Comparison of ENCODE assay signal across 20 cellular contexts in the genomic region with DNA sequence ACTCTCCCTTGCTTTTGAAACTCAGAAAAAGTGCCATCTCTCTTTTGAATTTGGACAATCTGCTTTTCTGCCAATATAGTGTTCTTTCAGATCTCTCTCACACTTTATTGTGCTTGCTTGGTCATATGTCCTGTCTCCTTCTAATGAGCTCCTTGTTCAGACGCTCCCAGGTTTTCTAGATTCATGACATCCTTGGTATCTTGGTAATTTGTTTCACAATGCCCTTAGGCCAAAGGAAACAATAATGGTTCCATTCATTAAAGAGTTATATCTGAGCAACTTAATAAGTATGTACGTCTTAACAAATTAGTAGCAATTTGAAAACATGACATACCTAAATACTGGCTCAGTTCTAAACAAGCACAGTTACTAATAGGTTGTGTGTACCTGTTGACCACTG.
DNase-seq lines count a peak whose midpoint lies in the region; ATAC-seq and TF ChIP-seq lines count a peak whose summit lies in the region.
"Had no signal": no experiment of that assay in that cellular context is flagged by ENCODE, and none has a peak within 500 bp of the region (broad histone marks: within the 10 kb centered on the region; RNA-seq: fewer than 3 reads in every experiment).

No MANE protein-coding gene starts in this region.

- ATAC-seq in omental fat pad (ENCODE audit: low FRiP score) = no peak
- ATAC-seq: A549, GM12878 had no signal

- H3K27ac ChIP-seq in A673 (ENCODE audit: low read depth, low read length, poor library complexity, severe bottlenecking) = no peak overlapping the region
- H3K27ac ChIP-seq: A549 had no signal

- TF ChIP-seq CTCF in epithelial cell of esophagus (IDR thresholded peaks at IDR 0.05; ENCODE audit: insufficient read depth, low read depth, low read length, missing control alignments) = no peak
- no peak for TF ChIP-seq CTCF in A673 (conservative IDR thresholded peaks at IDR 0.05; ENCODE audit: low read depth, low read length)
- TF ChIP-seq CTCF in omental fat pad (IDR thresholded peaks at IDR 0.05) = no peak

- intact Hi-C loops in head of caudate nucleus (cut with DNase I) (no loop called here), A673 (cut with micrococcal nuclease; ENCODE audit: unreplicated experiment) (no loop called here)

- no peaks in the 10 kb centered on the region for H3K4me1 ChIP-seq in A673 (ENCODE audit: insufficient read depth, low read length, poor library complexity, severe bottlenecking)
- H3K4me1 ChIP-seq: A549, Caco-2, HAP-1 had no signal

- no TSS peak for BruUV-seq in A673 (replicated peaks; lab: Mats Ljungman, UMichigan)

- POLR2A ChIA-PET in A673 (lab: Charles Lee; ENCODE audit: low non-redundant PET) = no interaction called here

- no peaks in the 10 kb centered on the region for H3K9me3 ChIP-seq in A673 (ENCODE audit: low read depth, low read length, poor library complexity, severe bottlenecking)
- H3K9me3 ChIP-seq: A549, Caco-2, HAP-1 had no signal

- H3K4me3 ChIP-seq in epithelial cell of esophagus (ENCODE audit: low read length) = no peak overlapping the region
- no peak overlapping the region for H3K4me3 ChIP-seq in A673 (ENCODE audit: low read depth, low read length, poor library complexity, severe bottlenecking)
- H3K4me3 ChIP-seq: A549, GM12878, HAP-1 had no signal

- H3K36me3 ChIP-seq in A673 (ENCODE audit: insufficient read depth, low read length, poor library complexity, severe bottlenecking) = no peaks in the 10 kb centered on the region
- H3K36me3 ChIP-seq: HAP-1 had no signal

- H3K27me3 ChIP-seq in A673 (replicated peaks; ENCODE audit: insufficient read depth, low read depth, low read length, poor library complexity) = no peaks in the 10 kb centered on the region

- DNase-seq in COLO829 (ENCODE audit: low spot score) (peak; percentile 35), NCI-H69 (lab: John Stamatoyannopoulos, UW) (peak; percentile 16), epithelial cell of esophagus (ENCODE audit: low read depth) (peak; percentile 45), foreskin melanocyte (peak; percentile 87), head of caudate nucleus (no peak), NCI-H1436 treated with DMSO at 0.1 percent for 48 hours (lab: John Stamatoyannopoulos, UW) (no peak), A673 (ENCODE audit: low spot score) (no peak), omental fat pad (ENCODE audit: low spot score) (no peak)
- DNase-seq: 8988T; C1 segment of cervical spinal cord; Caco-2; CD4-positive, alpha-beta memory T cell; DMS79; EL; GDM1; GOT3; HFFc6 had no signal

- CTCF ChIA-PET in A673 (lab: Charles Lee) = no interaction called here

Comparison
In these comparisons a context has a peak if more than half of its experiments do, and no peak if none do; other contexts are left out.
1. DNase-seq: peak in COLO829 (single experiment), NCI-H69 (single experiment), epithelial cell of esophagus (single experiment) and foreskin melanocyte (single experiment); none in head of caudate nucleus (0 of 42), NCI-H1436 treated with DMSO at 0.1 percent for 48 hours (single experiment), A673 (single experiment) and omental fat pad (single experiment).